8 cellular contexts compared by ENCODE assay signal in the genomic region with DNA sequence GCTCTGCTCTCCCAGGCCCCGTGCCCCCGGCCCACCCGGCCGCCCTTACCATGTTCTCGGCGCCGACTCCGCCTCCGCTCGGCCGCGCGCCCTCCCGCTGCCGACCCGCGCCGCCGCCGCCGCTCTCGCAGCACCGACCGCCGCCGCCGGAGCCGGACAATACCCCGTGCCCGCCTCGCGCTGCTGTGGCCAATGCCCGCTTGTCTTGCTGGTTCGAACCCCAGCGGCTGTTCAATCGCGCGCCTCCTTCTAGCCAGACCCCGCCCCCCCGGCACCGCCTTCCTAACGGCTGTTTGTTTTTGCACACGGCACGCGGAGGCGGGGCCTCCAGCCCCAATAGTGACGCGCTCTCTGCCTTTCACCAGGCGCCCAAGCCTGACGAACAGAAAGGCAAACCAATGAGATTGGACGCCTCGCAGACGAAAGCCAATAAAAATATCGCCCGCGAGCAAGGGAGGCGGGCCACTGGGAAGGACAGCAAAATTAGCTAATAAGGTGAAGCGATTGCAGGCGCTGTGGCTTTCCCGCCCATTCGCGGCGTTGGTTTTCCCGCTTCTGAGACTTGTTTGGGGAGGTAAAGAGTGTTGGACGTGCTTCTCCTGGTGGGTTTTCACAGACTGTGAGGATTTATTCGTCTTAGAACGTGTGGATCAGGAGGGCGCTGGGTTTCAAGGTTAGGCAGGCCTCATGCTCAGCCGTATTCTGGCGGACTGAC. TPM values are rescaled to one million over a fixed set of nuclear protein-coding genes. Genes with fewer than 3 reads are reported as not detected.
A peak's percentile ranks its signal among the peaks of the same experiment; 100 is the strongest.
DNase-seq lines count a peak whose midpoint lies in the region; ATAC-seq and TF ChIP-seq lines count a peak whose summit lies in the region.

H2AZ2 (minus strand) TSS at position 168 of the 715 bp plus-strand sequence; CDS start at position 52, 116 bp downstream.

- H3K27me3 ChIP-seq in HUES64 (ENCODE audit: insufficient read depth, low read length) (no peaks in the 10 kb centered on the region), OCI-LY1 (ENCODE audit: insufficient read depth, low read length) (no peaks in the 10 kb centered on the region)

- no peaks in the 10 kb centered on the region for H3K9me3 Mint-ChIP-seq in Calu3 (ENCODE audit: low read depth, unreplicated experiment)

- peak within 1 kb of the TSS; percentile 96 for H3K27ac ChIP-seq in HUES64 (ENCODE audit: low read depth, low read length)
- peak within 1 kb of the TSS; percentile 93 for H3K27ac ChIP-seq in OCI-LY1 (ENCODE audit: low read depth, low read length, poor library complexity, severe bottlenecking)

- DNase-seq in Calu3 (peak; percentile 100), mesenteric fat pad (ENCODE audit: low spot score) (peak; percentile 100)
- peak; percentile 100 for DNase-seq in activated CD8-positive, alpha-beta memory T cell treated with anti-CD3 and anti-CD28 coated beads, Interleukin-2, amount 50 U/mL, for 4 hours
- peak; percentile 98 for DNase-seq in stimulated activated CD8-positive, alpha-beta memory T cell treated with anti-CD3 and anti-CD28 coated beads, Interleukin-15, amount 100 ng/mL, for 24 hours (ENCODE audit: low read depth)

- H4K20me1 ChIP-seq in OCI-LY1 (ENCODE audit: insufficient read depth, low read length), result no peaks in the 10 kb centered on the region

- H2AFZ ChIP-seq in OCI-LY1 (ENCODE audit: low read length), result no peak within 1 kb of the TSS

- H3K4me1 Mint-ChIP-seq in Calu3 (ENCODE audit: low read depth, unreplicated experiment), result peaks cover 26% of the 10 kb centered on the region

- H3K36me3 ChIP-seq in HUES64 (ENCODE audit: insufficient read depth, low read length) (no peaks in the 10 kb centered on the region), OCI-LY1 (ENCODE audit: insufficient read depth, low read length) (peaks cover 13% of the 10 kb centered on the region; the same call in 1 of the 2 replicates)

- H3K9me2 ChIP-seq in OCI-LY1 (ENCODE audit: low read depth, low read length), result no peaks in the 10 kb centered on the region

- no peaks in the 10 kb centered on the region for H3K27me3 Mint-ChIP-seq in Calu3 (ENCODE audit: unreplicated experiment)

- WGBS in HUES64, result under 1% methylated on average over 70 of the region's 70 CpGs

- CTCF ChIA-PET in Calu3 (lab: Charles Lee), result interaction anchor here (0.5 to 2.6 kb wide), 12 partner anchors 9 to 300 kb away, joined by 3 to 9 read pairs (median 4); partner anchors contain the start of gene ZMIZ2

- no peaks in the 10 kb centered on the region for H3K9me3 ChIP-seq in HUES64 (ENCODE audit: insufficient read depth, low read depth, low read length)
- H3K9me3 ChIP-seq in OCI-LY1 (ENCODE audit: low read length), result no peaks in the 10 kb centered on the region

- ATAC-seq in GM21447 (IDR thresholded peaks at IDR 0.05; ENCODE audit: unreplicated experiment), result peak; percentile 85

- H3F3A ChIP-seq in OCI-LY1 (ENCODE audit: insufficient read depth, low read length), result peaks cover 4% of the 10 kb centered on the region; the same call in 1 of the 2 replicates

- H3K4me1 ChIP-seq in HUES64 (ENCODE audit: insufficient read depth, low read length) (peaks cover 8% of the 10 kb centered on the region; the same call in 1 of the 2 replicates), OCI-LY1 (ENCODE audit: insufficient read depth, low read length, severe bottlenecking) (peaks cover 39% of the 10 kb centered on the region)

- H3K9ac ChIP-seq in HUES64 (ENCODE audit: low read depth, low read length), result peak within 1 kb of the TSS; percentile 93
- H3K9ac ChIP-seq in OCI-LY1 (ENCODE audit: low read length), result peak within 1 kb of the TSS; percentile 88

- H3K36me3 Mint-ChIP-seq in Calu3 (ENCODE audit: insufficient read depth, unreplicated experiment), result peaks cover 39% of the 10 kb centered on the region

- intact Hi-C loops in Calu3 (cut with micrococcal nuclease; ENCODE audit: unreplicated experiment), result loop anchor here (1.0 to 5.0 kb wide), 3 partner anchors 49 to 260 kb away; no protein-coding TSS in a partner anchor

- BruUV-seq in Calu3 (replicated peaks; lab: Mats Ljungman, UMichigan), result no TSS peak

- peak within 1 kb of the TSS; percentile 98 for H3K27ac Mint-ChIP-seq in Calu3 (ENCODE audit: unreplicated experiment)

- peak within 1 kb of the TSS; percentile 92 for H3K4me2 ChIP-seq in OCI-LY1 (ENCODE audit: low read length)

- H3K4me3 ChIP-seq in HUES64 (ENCODE audit: low read length), result peak within 1 kb of the TSS; percentile 82
- H3K4me3 ChIP-seq in OCI-LY1 (ENCODE audit: low read depth, low read length, poor library complexity, severe bottlenecking), result peak within 1 kb of the TSS; percentile 84

- in situ Hi-C loops in endometrial microvascular endothelial cells (cut with HindIII; ENCODE audit: inconsistent ontology term, low pct_unique_long_range_greater_than_20kb, low sequenced_read_pairs), result no loop called here

- peaks cover 43% of the 10 kb centered on the region for H3K79me2 ChIP-seq in OCI-LY1 (ENCODE audit: insufficient read depth, low read length)

- peak within 1 kb of the TSS; percentile 82 for H3K4me3 Mint-ChIP-seq in Calu3 (ENCODE audit: low read depth, unreplicated experiment)

- TF ChIP-seq CTCF in Calu3 (IDR thresholded peaks at IDR 0.05; ENCODE audit: unreplicated experiment) (no peak), OCI-LY1 (IDR thresholded peaks at IDR 0.05; ENCODE audit: low read length) (no peak)

RNA-seq across cellular contexts. Expression of gene H2AZ2, which starts in this region (rescaled TPM):
- total RNA-seq in Calu3 (2022) (300 and 371 TPM in 2 replicates), endometrial microvascular endothelial cells (ENCODE audit: inconsistent ontology term) (181 TPM), mesenteric fat pad (92.3 TPM)
- 157 TPM for polyA plus RNA-seq in HUES64 (2013, experiment 1 of 2)
- polyA plus RNA-seq in HUES64 (2013, experiment 2 of 2), result 193 TPM

Comparison
In these comparisons a context has a peak if more than half of its experiments do, and no peak if none do; other contexts are left out.
1. Peak in every context shown above with its lines: DNase-seq, ATAC-seq, H3K4me3 ChIP-seq and H3K27ac ChIP-seq.